Comparison of ENCODE assay signal across 1 cellular context in the genomic region with DNA sequence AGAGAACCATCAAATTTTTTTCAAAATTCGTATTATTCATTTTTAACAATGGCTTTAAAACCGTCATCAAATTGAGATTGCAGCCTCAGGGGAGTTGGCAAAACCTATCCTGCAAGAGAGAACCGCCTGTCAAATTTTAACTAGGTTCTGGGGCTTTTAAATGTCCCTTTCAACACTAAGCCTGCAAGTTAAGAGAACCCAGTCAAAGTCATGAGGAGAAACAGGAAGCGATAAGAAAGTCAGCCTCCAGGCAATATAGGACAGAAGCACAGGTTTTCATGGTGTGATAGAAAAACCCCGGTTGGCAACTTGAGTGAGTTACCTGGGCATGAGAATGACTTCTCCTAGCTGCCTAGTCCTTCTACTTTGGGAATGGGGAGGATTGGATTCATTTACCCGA.
TF ChIP-seq lines count a peak whose summit lies in the region.

No MANE protein-coding gene starts in this region.

TF ChIP-seq in GM23338, 12 proteins besides CTCF, POLR2A, EP300 and RAD21 (continued from another document):
- TF ChIP-seq REST (IDR thresholded peaks at IDR 0.05; ENCODE audit: unreplicated experiment) (no peak), EZH2 (IDR thresholded peaks at IDR 0.05; ENCODE audit: low read depth, unreplicated experiment) (no peak)
- TF ChIP-seq, protein P1, sequence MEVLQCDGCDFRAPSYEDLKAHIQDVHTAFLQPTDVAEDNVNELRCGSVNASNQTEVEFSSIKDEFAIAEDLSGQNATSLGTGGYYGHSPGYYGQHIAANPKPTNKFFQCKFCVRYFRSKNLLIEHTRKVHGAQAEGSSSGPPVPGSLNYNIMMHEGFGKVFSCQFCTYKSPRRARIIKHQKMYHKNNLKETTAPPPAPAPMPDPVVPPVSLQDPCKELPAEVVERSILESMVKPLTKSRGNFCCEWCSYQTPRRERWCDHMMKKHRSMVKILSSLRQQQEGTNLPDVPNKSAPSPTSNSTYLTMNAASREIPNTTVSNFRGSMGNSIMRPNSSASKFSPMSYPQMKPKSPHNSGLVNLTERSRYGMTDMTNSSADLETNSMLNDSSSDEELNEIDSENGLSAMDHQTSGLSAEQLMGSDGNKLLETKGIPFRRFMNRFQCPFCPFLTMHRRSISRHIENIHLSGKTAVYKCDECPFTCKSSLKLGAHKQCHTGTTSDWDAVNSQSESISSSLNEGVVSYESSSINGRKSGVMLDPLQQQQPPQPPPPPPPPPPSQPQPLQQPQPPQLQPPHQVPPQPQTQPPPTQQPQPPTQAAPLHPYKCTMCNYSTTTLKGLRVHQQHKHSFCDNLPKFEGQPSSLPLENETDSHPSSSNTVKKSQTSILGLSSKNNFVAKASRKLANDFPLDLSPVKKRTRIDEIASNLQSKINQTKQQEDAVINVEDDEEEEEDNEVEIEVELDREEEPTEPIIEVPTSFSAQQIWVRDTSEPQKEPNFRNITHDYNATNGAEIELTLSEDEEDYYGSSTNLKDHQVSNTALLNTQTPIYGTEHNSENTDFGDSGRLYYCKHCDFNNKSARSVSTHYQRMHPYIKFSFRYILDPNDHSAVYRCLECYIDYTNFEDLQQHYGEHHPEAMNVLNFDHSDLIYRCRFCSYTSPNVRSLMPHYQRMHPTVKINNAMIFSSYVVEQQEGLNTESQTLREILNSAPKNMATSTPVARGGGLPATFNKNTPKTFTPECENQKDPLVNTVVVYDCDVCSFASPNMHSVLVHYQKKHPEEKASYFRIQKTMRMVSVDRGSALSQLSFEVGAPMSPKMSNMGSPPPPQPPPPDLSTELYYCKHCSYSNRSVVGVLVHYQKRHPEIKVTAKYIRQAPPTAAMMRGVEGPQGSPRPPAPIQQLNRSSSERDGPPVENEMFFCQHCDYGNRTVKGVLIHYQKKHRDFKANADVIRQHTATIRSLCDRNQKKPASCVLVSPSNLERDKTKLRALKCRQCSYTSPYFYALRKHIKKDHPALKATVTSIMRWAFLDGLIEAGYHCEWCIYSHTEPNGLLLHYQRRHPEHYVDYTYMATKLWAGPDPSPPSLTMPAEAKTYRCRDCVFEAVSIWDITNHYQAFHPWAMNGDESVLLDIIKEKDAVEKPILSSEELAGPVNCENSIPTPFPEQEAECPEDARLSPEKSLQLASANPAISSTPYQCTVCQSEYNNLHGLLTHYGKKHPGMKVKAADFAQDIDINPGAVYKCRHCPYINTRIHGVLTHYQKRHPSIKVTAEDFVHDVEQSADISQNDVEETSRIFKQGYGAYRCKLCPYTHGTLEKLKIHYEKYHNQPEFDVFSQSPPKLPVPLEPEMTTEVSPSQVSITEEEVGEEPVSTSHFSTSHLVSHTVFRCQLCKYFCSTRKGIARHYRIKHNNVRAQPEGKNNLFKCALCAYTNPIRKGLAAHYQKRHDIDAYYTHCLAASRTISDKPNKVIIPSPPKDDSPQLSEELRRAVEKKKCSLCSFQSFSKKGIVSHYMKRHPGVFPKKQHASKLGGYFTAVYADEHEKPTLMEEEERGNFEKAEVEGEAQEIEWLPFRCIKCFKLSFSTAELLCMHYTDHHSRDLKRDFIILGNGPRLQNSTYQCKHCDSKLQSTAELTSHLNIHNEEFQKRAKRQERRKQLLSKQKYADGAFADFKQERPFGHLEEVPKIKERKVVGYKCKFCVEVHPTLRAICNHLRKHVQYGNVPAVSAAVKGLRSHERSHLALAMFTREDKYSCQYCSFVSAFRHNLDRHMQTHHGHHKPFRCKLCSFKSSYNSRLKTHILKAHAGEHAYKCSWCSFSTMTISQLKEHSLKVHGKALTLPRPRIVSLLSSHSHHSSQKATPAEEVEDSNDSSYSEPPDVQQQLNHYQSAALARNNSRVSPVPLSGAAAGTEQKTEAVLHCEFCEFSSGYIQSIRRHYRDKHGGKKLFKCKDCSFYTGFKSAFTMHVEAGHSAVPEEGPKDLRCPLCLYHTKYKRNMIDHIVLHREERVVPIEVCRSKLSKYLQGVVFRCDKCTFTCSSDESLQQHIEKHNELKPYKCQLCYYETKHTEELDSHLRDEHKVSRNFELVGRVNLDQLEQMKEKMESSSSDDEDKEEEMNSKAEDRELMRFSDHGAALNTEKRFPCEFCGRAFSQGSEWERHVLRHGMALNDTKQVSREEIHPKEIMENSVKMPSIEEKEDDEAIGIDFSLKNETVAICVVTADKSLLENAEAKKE (CRISPR knock-in tag; IDR thresholded peaks at IDR 0.05), result no peak
